ENCODE assay signal across 8 cellular contexts in the genomic region with DNA sequence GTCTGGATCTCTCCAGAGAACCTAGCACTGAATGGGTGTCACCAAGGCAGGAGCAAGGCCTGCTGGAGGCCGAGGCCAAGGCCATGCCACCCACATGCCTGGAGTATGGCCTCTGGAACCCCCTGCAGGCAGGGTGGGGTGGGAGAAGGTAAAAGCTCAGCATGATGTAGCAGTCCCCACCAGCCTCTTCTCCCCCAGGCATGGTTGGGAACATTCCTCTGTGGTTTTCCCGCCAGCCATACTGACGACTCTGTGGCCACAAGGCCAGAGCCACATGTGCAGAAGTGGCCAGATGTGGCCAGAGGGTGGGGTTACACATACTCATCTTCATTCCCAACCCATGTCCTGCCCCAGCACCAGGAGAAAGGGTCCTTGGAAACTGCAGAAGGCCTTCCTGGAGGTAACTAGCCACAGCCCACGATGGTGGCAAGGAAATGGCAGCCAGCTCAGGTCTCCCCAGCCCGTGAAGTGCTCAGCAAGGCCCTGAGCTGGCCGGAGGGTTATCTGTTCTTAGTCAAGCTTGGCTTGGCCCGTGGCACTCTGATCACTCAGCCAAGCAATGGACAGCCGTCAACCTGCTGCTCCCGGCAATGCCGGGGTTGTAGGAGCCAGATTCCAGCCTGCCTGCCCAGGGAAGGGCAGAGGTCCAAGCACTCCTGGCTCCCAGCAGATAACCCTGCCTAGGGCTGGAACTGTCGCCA. TPM values are rescaled to one million over a fixed set of nuclear protein-coding genes. Genes with fewer than 3 reads are reported as not detected.
DNase-seq lines count a peak whose midpoint lies in the region; ATAC-seq, FAIRE-seq and TF ChIP-seq lines count a peak whose summit lies in the region.

No MANE protein-coding gene starts in this region.

- POLR2A ChIA-PET in HEK293 (lab: Yijun Ruan, JAX) (interaction anchor here (0.5 kb wide), 1 partner anchor 10 kb away, joined by 3 read pairs; no protein-coding TSS in a partner anchor), K562 (lab: Yijun Ruan, JAX) (interaction anchor here (0.5 to 2.1 kb wide), 4 partner anchors 14 to 104 kb away, joined by 3 to 10 read pairs (median 4); no protein-coding TSS in a partner anchor), GM10248 (lab: Yijun Ruan, JAX) (no interaction called here)

- intact Hi-C loops in K562 (cut with micrococcal nuclease) = no loop called here
- intact Hi-C loops in testis (cut with DNase I; ENCODE audit: low total_unique reads) = no loop called here

- FAIRE-seq in K562 (lab: Jason Lieb, UNC) = peak; percentile 75

- H3K9me1 ChIP-seq in K562 (ENCODE audit: control insufficient read depth, insufficient read depth, low read length) = peaks cover 6% of the 10 kb centered on the region

- H3K9ac ChIP-seq in K562 (ENCODE audit: insufficient read depth in 1 of 2, low read depth in 2 of 2, low read length in 2 of 2) = peak overlapping the region; percentile 33 to 80
- peak overlapping the region; percentile 7 for H3K9ac ChIP-seq in iPS-18a (ENCODE audit: low read length)

- H3K4me3 ChIP-seq in HEK293 (ENCODE audit: low read depth, low read length) (no peak overlapping the region), K562 (no peak overlapping the region), iPS-18a (ENCODE audit: low read length) (no peak overlapping the region), testis (no peak overlapping the region)

- H3K4me1 ChIP-seq in HEK293 (ENCODE audit: control insufficient read depth, insufficient read depth, low read length) (peaks cover 10% of the 10 kb centered on the region; the same call in 1 of the 2 replicates), K562 (replicated peaks in 1 of 2; ENCODE audit: control insufficient read depth in 2 of 2, insufficient read depth in 2 of 2, low read length in 2 of 2) (peaks cover 33 to 56% of the 10 kb centered on the region in 2 experiments), iPS-18a (ENCODE audit: control insufficient read depth, low read depth, low read length) (peaks cover 14% of the 10 kb centered on the region), testis (peaks cover 35% of the 10 kb centered on the region)

- 54% methylated on average over 11 of the region's 11 CpGs for WGBS in K562 (ENCODE audit: insufficient coverage, low coverage, missing lambda C conversion rate)
- 56 to 67% methylated on average over 3 to 11 of the region's 11 CpGs for WGBS in testis, 2 donors

- H4K20me1 ChIP-seq in K562 (replicated peaks; ENCODE audit: control insufficient read depth, insufficient read depth, low read length) = no peaks in the 10 kb centered on the region

- CTCF ChIA-PET in HEK293 (lab: Yijun Ruan, JAX) (interaction anchor here (0.6 to 4.6 kb wide), 8 partner anchors 12 to 71 kb away, joined by 3 to 33 read pairs (median 4); partner anchors contain the start of gene HDAC5), K562 (lab: Yijun Ruan, JAX; ENCODE audit: low intra/inter-chr PET ratio) (interaction anchor here (0.6 to 0.8 kb wide), 2 partner anchors 13 to 55 kb away, joined by 3 to 5 read pairs; no protein-coding TSS in a partner anchor), GM10248 (lab: Yijun Ruan, JAX) (interaction anchor here (1.3 kb wide), 2 partner anchors 9 to 18 kb away, joined by 4 to 5 read pairs; no protein-coding TSS in a partner anchor)

- H2AFZ ChIP-seq in K562 (ENCODE audit: low read depth, low read length) = peak overlapping the region; percentile 51

- TF ChIP-seq EP300 in K562 (IDR thresholded peaks at IDR 0.05; ENCODE audit: low read length) = no peak

- TF ChIP-seq POLR2A in K562 (conservative IDR thresholded peaks at IDR 0.05) = no peak
- TF ChIP-seq POLR2A in testis (IDR thresholded peaks at IDR 0.05) = no peak

- H3K27me3 ChIP-seq in K562 (ENCODE audit: control insufficient read depth in 2 of 2, insufficient read depth in 2 of 2, low read length in 2 of 2) (no peaks in the 10 kb centered on the region), iPS-18a (ENCODE audit: control insufficient read depth, insufficient read depth, low read length) (no peaks in the 10 kb centered on the region), testis (no peaks in the 10 kb centered on the region)

- no peak for TF ChIP-seq CTCF in HEK293 (tag by site-specific recombination; IDR thresholded peaks at IDR 0.05)
- TF ChIP-seq CTCF in K562 (IDR thresholded peaks at IDR 0.05 in 2 of 3, conservative IDR thresholded peaks at IDR 0.05 in 1 of 3; ENCODE audit: insufficient read depth in 2 of 3, low read depth in 1 of 3, low read length in 3 of 3) = 0 out of 6 replicates have a peak, but pooled peaks of 1 of the 3 experiments have one; percentile 7
- TF ChIP-seq CTCF in testis (IDR thresholded peaks at IDR 0.05) = no peak
- TF ChIP-seq CTCF in GM10248 (IDR thresholded peaks at IDR 0.05; ENCODE audit: control extremely low read depth, extremely low read depth, low read depth, missing control alignments) = no peak

- ATAC-seq in K562 = peak; percentile 13
- no peak for ATAC-seq in HG02610 (IDR thresholded peaks at IDR 0.05; ENCODE audit: unreplicated experiment)
- ATAC-seq in HG02759 (IDR thresholded peaks at IDR 0.05; ENCODE audit: unreplicated experiment) = no peak

- H3K4me2 ChIP-seq in K562 (ENCODE audit: insufficient read depth, low read length) = no peak overlapping the region; the same call in 1 of the 2 replicates

- DNase-seq in K562 (ENCODE audit: extremely low read depth in 1 of 4, low spot score in 3 of 4) (peak; percentile 34 to 56 (median 41)), testis (no peak), DMS53 (lab: John Stamatoyannopoulos, UW) (no peak), GM10248 (ENCODE audit: extremely low spot score) (no peak)

- no peaks in the 10 kb centered on the region; the same call in 2 of the 3 replicates for H3K79me2 ChIP-seq in K562 (ENCODE audit: control insufficient read depth, insufficient read depth, low read length)

- H3K9me3 ChIP-seq in HEK293 (ENCODE audit: control insufficient read depth, insufficient read depth, low read depth, low read length) (no peaks in the 10 kb centered on the region), K562 (replicated peaks; ENCODE audit: control insufficient read depth, insufficient read depth, low read depth, low read length) (no peaks in the 10 kb centered on the region), iPS-18a (ENCODE audit: control insufficient read depth, low read depth, low read length) (no peaks in the 10 kb centered on the region), testis (no peaks in the 10 kb centered on the region)

- peak overlapping the region; percentile 73 for H3K27ac ChIP-seq in HEK293 (ENCODE audit: extremely low read depth, low read depth, low read length)
- peak overlapping the region; percentile 85 for H3K27ac ChIP-seq in K562 (ENCODE audit: extremely low read depth, low read depth, low read length)
- no peak overlapping the region for H3K27ac ChIP-seq in iPS-18a (ENCODE audit: low read length)
- H3K27ac ChIP-seq in testis = peak overlapping the region; percentile 39 to 84

- H3K36me3 ChIP-seq in HEK293 (ENCODE audit: control insufficient read depth in 2 of 2, insufficient read depth in 1 of 2, low read length in 2 of 2) = peaks cover 0 to 10% of the 10 kb centered on the region in 2 experiments; a peak in 2 of 3 replicates
- no peaks in the 10 kb centered on the region for H3K36me3 ChIP-seq in K562 (ENCODE audit: control insufficient read depth, insufficient read depth, low read length)
- H3K36me3 ChIP-seq in iPS-18a (ENCODE audit: control insufficient read depth, low read depth, low read length) = no peaks in the 10 kb centered on the region
- no peaks in the 10 kb centered on the region for H3K36me3 ChIP-seq in testis (ENCODE audit: low read depth, missing control alignments)

- in situ Hi-C loops in K562 (cut with MboI) = no loop called here

- no TSS peak for BruUV-seq in K562 (replicated peaks; lab: Mats Ljungman, UMichigan)

- peak in 1 of 2 experiments; percentile 15; a peak in 2 of 4 replicates for TF ChIP-seq RAD21 in K562 (CRISPR knock-in tag; conservative IDR thresholded peaks at IDR 0.05 in 1 of 2, IDR thresholded peaks at IDR 0.05 in 1 of 2)

RNA-seq across cellular contexts. Expression of gene HDAC5, which starts 26.2 kb away (rescaled TPM):
- 27.5 and 79.4 TPM in 2 replicates for total RNA-seq in K562 (2011; cell fraction: chromatin; rRNA removed; ENCODE audit: low replicate concordance)
- total RNA-seq in K562 (2011; cell fraction: nucleolus; rRNA removed) = 54.3 and 56.9 TPM in 2 replicates
- 39.6 and 46.3 TPM in 2 replicates for total RNA-seq in K562 (2011; cell fraction: nucleoplasm; rRNA removed)
- total RNA-seq in K562 (2014; rRNA removed) = 26.2 and 29.6 TPM in 2 replicates
- 4.7 and 6.5 TPM in 2 replicates for total RNA-seq in K562 (2014; rRNA removed; fragmentation: Illumina TruSeq; extraction: Trizol)
- total RNA-seq in K562 (2015; rRNA removed; fragmentation: Illumina TruSeq; extraction: Trizol) = 8.0 and 8.7 TPM in 2 replicates
- total RNA-seq in K562 (2021) = 23.1 and 25.1 TPM in 2 replicates
- 24.0 and 36.0 TPM in 2 replicates for polyA plus RNA-seq in K562 (2011; rRNA removed)
- polyA plus RNA-seq in K562 (2011; cell fraction: cytosol; rRNA removed) = 31.1 and 42.9 TPM in 2 replicates
- 34.0 and 43.6 TPM in 2 replicates for polyA plus RNA-seq in K562 (2011; cell fraction: nucleus; rRNA removed)
- polyA plus RNA-seq in K562 (2012) = 18.3 and 32.1 TPM in 2 replicates
- polyA plus RNA-seq in K562 (2014; fragmentation: Illumina TruSeq; extraction: Trizol) = 16.4 and 20.5 TPM in 2 replicates
- polyA plus RNA-seq in K562 (2014; fragmentation: Nextera tagmentation; extraction: Ambion mirVana) = under 1 TPM; 0.45 to 0.73 TPM
- 18.6 and 20.2 TPM in 2 replicates for polyA plus RNA-seq in K562 (2014; rRNA removed)
- 17.7 and 29.2 TPM in 2 replicates for polyA minus RNA-seq in K562 (2011; rRNA and poly(A)+ RNA removed)
- 26.6 and 29.1 TPM in 2 replicates for polyA minus RNA-seq in K562 (2011; cell fraction: cytosol; rRNA and poly(A)+ RNA removed)
- 16.2 and 17.5 TPM in 2 replicates for polyA minus RNA-seq in K562 (2011; cell fraction: nucleus; rRNA and poly(A)+ RNA removed)
- 100 to 1,000 TPM in 1 of 2 donors, 10 to 100 TPM in 1; 94.1 to 141 TPM for total RNA-seq in testis
- polyA plus RNA-seq in testis (ENCODE audit: insufficient read depth, low read depth, low replicate concordance) = 43.3 TPM

RNA-seq across cellular contexts. Expression of gene G6PC3, which starts 26.7 kb away (rescaled TPM):
- total RNA-seq in K562 (2011; cell fraction: chromatin; rRNA removed; ENCODE audit: low replicate concordance) = 33.6 and 98.9 TPM in 2 replicates
- 135 and 137 TPM in 2 replicates for total RNA-seq in K562 (2011; cell fraction: nucleolus; rRNA removed)
- total RNA-seq in K562 (2011; cell fraction: nucleoplasm; rRNA removed) = 99.2 and 101 TPM in 2 replicates
- 31.1 and 37.6 TPM in 2 replicates for total RNA-seq in K562 (2014; rRNA removed)
- 11.4 and 11.6 TPM in 2 replicates for total RNA-seq in K562 (2014; rRNA removed; fragmentation: Illumina TruSeq; extraction: Trizol)
- total RNA-seq in K562 (2015; rRNA removed; fragmentation: Illumina TruSeq; extraction: Trizol) = 24.1 and 26.8 TPM in 2 replicates
- total RNA-seq in K562 (2021) = 41.9 and 47.4 TPM in 2 replicates
- 46.6 and 55.1 TPM in 2 replicates for polyA plus RNA-seq in K562 (2011; rRNA removed)
- 121 and 218 TPM in 2 replicates for polyA plus RNA-seq in K562 (2011; cell fraction: cytosol; rRNA removed)
- polyA plus RNA-seq in K562 (2011; cell fraction: nucleus; rRNA removed) = 51.8 and 71.7 TPM in 2 replicates
- 62.0 and 81.3 TPM in 2 replicates for polyA plus RNA-seq in K562 (2012)
- 49.5 and 60.5 TPM in 2 replicates for polyA plus RNA-seq in K562 (2014; fragmentation: Illumina TruSeq; extraction: Trizol)
- polyA plus RNA-seq in K562 (2014; fragmentation: Nextera tagmentation; extraction: Ambion mirVana) = 10 to 100 TPM; 10.4 to 14.8 TPM
- polyA plus RNA-seq in K562 (2014; rRNA removed) = 56.3 and 57.8 TPM in 2 replicates
- 31.6 and 48.8 TPM in 2 replicates for polyA minus RNA-seq in K562 (2011; rRNA and poly(A)+ RNA removed)
- polyA minus RNA-seq in K562 (2011; cell fraction: cytosol; rRNA and poly(A)+ RNA removed) = 44.7 and 61.0 TPM in 2 replicates
- polyA minus RNA-seq in K562 (2011; cell fraction: nucleus; rRNA and poly(A)+ RNA removed) = 24.7 and 25.6 TPM in 2 replicates
- 10 to 100 TPM; 58.0 to 85.5 TPM for total RNA-seq in testis
- 109 TPM for polyA plus RNA-seq in testis (ENCODE audit: insufficient read depth, low read depth, low replicate concordance)

RNA-seq across cellular contexts. Expression of gene LSM12, which starts 30.8 kb away (rescaled TPM):
- 48.1 and 49.0 TPM in 2 replicates for total RNA-seq in K562 (2011; cell fraction: chromatin; rRNA removed; ENCODE audit: low replicate concordance)
- 32.9 and 33.7 TPM in 2 replicates for total RNA-seq in K562 (2011; cell fraction: nucleolus; rRNA removed)
- 64.8 and 108 TPM in 2 replicates for total RNA-seq in K562 (2011; cell fraction: nucleoplasm; rRNA removed)
- total RNA-seq in K562 (2014; rRNA removed) (53.0 and 71.1 TPM in 2 replicates), K562 (2014; rRNA removed; fragmentation: Illumina TruSeq; extraction: Trizol) (78.4 and 82.8 TPM in 2 replicates), K562 (2015; rRNA removed; fragmentation: Illumina TruSeq; extraction: Trizol) (95.0 and 102 TPM in 2 replicates), K562 (2021) (104 and 108 TPM in 2 replicates), testis (10 to 100 TPM; 52.7 to 74.4 TPM)
- polyA plus RNA-seq in K562 (2011; rRNA removed) (66.3 and 82.2 TPM in 2 replicates), K562 (2014; fragmentation: Illumina TruSeq; extraction: Trizol) (98.5 and 124 TPM in 2 replicates), K562 (2014; fragmentation: Nextera tagmentation; extraction: Ambion mirVana) (100 to 1,000 TPM in 1 of 2 experiments, 10 to 100 TPM in 1; 89.3 to 258 TPM), K562 (2014; rRNA removed) (70.0 and 80.9 TPM in 2 replicates), testis (ENCODE audit: insufficient read depth, low read depth, low replicate concordance) (57.6 TPM)
- 56.4 and 75.0 TPM in 2 replicates for polyA plus RNA-seq in K562 (2011; cell fraction: cytosol; rRNA removed)
- polyA plus RNA-seq in K562 (2011; cell fraction: nucleus; rRNA removed) = 32.9 and 38.2 TPM in 2 replicates
- 40.9 and 63.3 TPM in 2 replicates for polyA plus RNA-seq in K562 (2012)
- 133 and 173 TPM in 2 replicates for polyA minus RNA-seq in K562 (2011; rRNA and poly(A)+ RNA removed)
- polyA minus RNA-seq in K562 (2011; cell fraction: cytosol; rRNA and poly(A)+ RNA removed) = 44.4 and 52.5 TPM in 2 replicates
- polyA minus RNA-seq in K562 (2011; cell fraction: nucleus; rRNA and poly(A)+ RNA removed) = 11.3 and 24.1 TPM in 2 replicates

RNA-seq across cellular contexts. Expression of gene HROB, which starts 44.5 kb away (rescaled TPM):
- 57.8 and 130 TPM in 2 replicates for total RNA-seq in K562 (2011; cell fraction: chromatin; rRNA removed; ENCODE audit: low replicate concordance)
- 60.3 and 68.5 TPM in 2 replicates for total RNA-seq in K562 (2011; cell fraction: nucleolus; rRNA removed)
- 45.9 and 50.4 TPM in 2 replicates for total RNA-seq in K562 (2011; cell fraction: nucleoplasm; rRNA removed)
- total RNA-seq in K562 (2014; rRNA removed) = 10.4 and 15.0 TPM in 2 replicates
- 7.1 and 9.3 TPM in 2 replicates for total RNA-seq in K562 (2014; rRNA removed; fragmentation: Illumina TruSeq; extraction: Trizol)
- total RNA-seq in K562 (2015; rRNA removed; fragmentation: Illumina TruSeq; extraction: Trizol) = 9.6 and 9.8 TPM in 2 replicates
- total RNA-seq in K562 (2021) = 17.5 and 20.1 TPM in 2 replicates
- polyA plus RNA-seq in K562 (2011; rRNA removed) = 11.9 and 25.9 TPM in 2 replicates
- 22.0 and 24.6 TPM in 2 replicates for polyA plus RNA-seq in K562 (2011; cell fraction: cytosol; rRNA removed)
- polyA plus RNA-seq in K562 (2011; cell fraction: nucleus; rRNA removed) = 34.5 and 44.9 TPM in 2 replicates
- polyA plus RNA-seq in K562 (2012) = 11.8 and 18.1 TPM in 2 replicates
- 18.9 and 19.5 TPM in 2 replicates for polyA plus RNA-seq in K562 (2014; fragmentation: Illumina TruSeq; extraction: Trizol)
- polyA plus RNA-seq in K562 (2014; fragmentation: Nextera tagmentation; extraction: Ambion mirVana) = 1 to 10 TPM; 6.6 to 6.7 TPM
- 10.6 and 13.5 TPM in 2 replicates for polyA plus RNA-seq in K562 (2014; rRNA removed)
- 21.5 and 22.0 TPM in 2 replicates for polyA minus RNA-seq in K562 (2011; rRNA and poly(A)+ RNA removed)
- 15.9 and 16.5 TPM in 2 replicates for polyA minus RNA-seq in K562 (2011; cell fraction: cytosol; rRNA and poly(A)+ RNA removed)
- 10.0 and 13.3 TPM in 2 replicates for polyA minus RNA-seq in K562 (2011; cell fraction: nucleus; rRNA and poly(A)+ RNA removed)
- 10 to 100 TPM; 20.0 to 20.2 TPM for total RNA-seq in testis
- 22.7 TPM for polyA plus RNA-seq in testis (ENCODE audit: insufficient read depth, low read depth, low replicate concordance)

Comparison
In these comparisons a context has a peak if more than half of its experiments do, and no peak if none do; other contexts are left out.
1. DNase-seq: peak in K562 (4 of 4); none in testis (single experiment), DMS53 (single experiment) and GM10248 (single experiment).